In the genomic region with DNA sequence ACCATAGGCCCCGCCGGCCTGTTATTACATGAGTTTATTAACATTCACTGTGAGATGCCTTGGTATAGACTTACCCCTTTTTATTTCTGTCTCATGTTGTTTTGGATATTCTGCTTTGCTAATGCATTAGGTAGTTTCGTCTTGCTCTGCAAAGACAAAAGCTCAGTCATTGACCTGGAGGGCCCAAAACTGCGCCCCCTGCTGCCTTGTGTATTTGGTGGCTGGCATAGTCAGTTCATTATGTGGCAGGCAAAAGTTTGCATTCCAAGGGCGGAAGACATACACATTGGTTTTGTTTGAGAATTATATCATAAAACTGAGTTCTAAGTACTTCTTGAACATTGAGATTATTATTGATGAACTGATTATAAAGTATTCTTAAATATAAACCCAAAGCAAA, we compare ENCODE assay signal across 8 cellular contexts.
DNase-seq lines count a peak whose midpoint lies in the region; ATAC-seq and TF ChIP-seq lines count a peak whose summit lies in the region.

No MANE protein-coding gene starts in this region.

- TF ChIP-seq CTCF in DND-41 (IDR thresholded peaks at IDR 0.05; ENCODE audit: borderline replicate concordance, extremely low read depth, low read length, poor library complexity, severe bottlenecking): peak; percentile 53
- TF ChIP-seq CTCF in OCI-LY3 (IDR thresholded peaks at IDR 0.05; ENCODE audit: low read depth, low read length): peak; percentile 25
- TF ChIP-seq CTCF in testis (IDR thresholded peaks at IDR 0.05): peak in 2 of 3 experiments; percentile 19 to 20

- H3K27ac ChIP-seq in DND-41 (ENCODE audit: low read length): no peak overlapping the region
- H3K27ac ChIP-seq in OCI-LY3 (ENCODE audit: low read length): no peak overlapping the region
- no peak overlapping the region for H3K27ac ChIP-seq in testis

- H4K20me1 ChIP-seq in DND-41 (ENCODE audit: insufficient read depth, low read length) (no peaks in the 10 kb centered on the region), OCI-LY3 (ENCODE audit: insufficient read depth, low read length) (no peaks in the 10 kb centered on the region)

- 74 to 75% methylated on average over 5 of the region's 5 CpGs for WGBS in testis, 2 donors

- H3K27me3 ChIP-seq in DND-41 (ENCODE audit: insufficient read depth, low read length, poor library complexity): peaks cover 2% of the 10 kb centered on the region
- no peaks in the 10 kb centered on the region for H3K27me3 ChIP-seq in OCI-LY3 (ENCODE audit: low read depth, low read length)
- no peaks in the 10 kb centered on the region for H3K27me3 ChIP-seq in testis

- H3K4me3 ChIP-seq in DND-41 (ENCODE audit: low read depth in 1 of 2, low read length in 2 of 2) (no peak overlapping the region), OCI-LY3 (ENCODE audit: low read length) (no peak overlapping the region), testis (no peak overlapping the region)

- ATAC-seq in DND-41 (ENCODE audit: insufficient read depth, low read depth): no peak
- no peak for ATAC-seq in esophagus mucosa
- no peak for ATAC-seq in HG03354 (IDR thresholded peaks at IDR 0.05; ENCODE audit: poor library complexity, severe bottlenecking, unreplicated experiment)

- H3K4me1 ChIP-seq in DND-41 (ENCODE audit: insufficient read depth, low read length): no peaks in the 10 kb centered on the region
- no peaks in the 10 kb centered on the region for H3K4me1 ChIP-seq in OCI-LY3 (ENCODE audit: low read length)
- no peaks in the 10 kb centered on the region for H3K4me1 ChIP-seq in testis

- DNase-seq in DND-41 (peak; percentile 28), kidney tubule cell (ENCODE audit: low spot score) (peak; percentile 30), testis (peak; percentile 67), NOMO-1 treated with DMSO at 0.1 percent for 48 hours (lab: John Stamatoyannopoulos, UW; ENCODE audit: unreplicated experiment) (no peak)
- DNase-seq in activated naive CD4-positive, alpha-beta T cell treated with anti-CD3 and anti-CD28 coated beads, Interleukin-2, amount 50 U/mL, for 16 hours: peak; percentile 66

- TF ChIP-seq POLR2A in testis (IDR thresholded peaks at IDR 0.05): no peak

- H3K9ac ChIP-seq in DND-41 (ENCODE audit: low read depth, low read length) (no peak overlapping the region), OCI-LY3 (ENCODE audit: low read length) (no peak overlapping the region)

- H3K4me2 ChIP-seq in DND-41 (ENCODE audit: insufficient read depth, low read length) (no peak overlapping the region), OCI-LY3 (ENCODE audit: low read length) (no peak overlapping the region)

- H2AFZ ChIP-seq in DND-41 (ENCODE audit: low read depth, low read length) (no peak overlapping the region), OCI-LY3 (ENCODE audit: low read depth, low read length) (no peak overlapping the region)

- intact Hi-C loops in testis (cut with DNase I; ENCODE audit: low total_unique reads): loop anchor here (5.0 kb wide), 1 partner anchor 766 kb away; no protein-coding TSS in a partner anchor

- H3K36me3 ChIP-seq in DND-41 (ENCODE audit: insufficient read depth, low read length) (no peaks in the 10 kb centered on the region), OCI-LY3 (replicated peaks; ENCODE audit: low read depth, low read length) (no peaks in the 10 kb centered on the region), testis (ENCODE audit: low read depth, missing control alignments) (no peaks in the 10 kb centered on the region)

- no peaks in the 10 kb centered on the region for H3K9me3 ChIP-seq in DND-41 (ENCODE audit: insufficient read depth, low read length, severe bottlenecking)
- H3K9me3 ChIP-seq in OCI-LY3 (ENCODE audit: insufficient read depth, low read length): no peaks in the 10 kb centered on the region
- H3K9me3 ChIP-seq in testis: no peaks in the 10 kb centered on the region

- H3K79me2 ChIP-seq in DND-41 (ENCODE audit: insufficient read depth, low read length) (no peaks in the 10 kb centered on the region), OCI-LY3 (ENCODE audit: low read length) (no peaks in the 10 kb centered on the region)
